32 cellular contexts compared by ENCODE assay signal in the genomic region with DNA sequence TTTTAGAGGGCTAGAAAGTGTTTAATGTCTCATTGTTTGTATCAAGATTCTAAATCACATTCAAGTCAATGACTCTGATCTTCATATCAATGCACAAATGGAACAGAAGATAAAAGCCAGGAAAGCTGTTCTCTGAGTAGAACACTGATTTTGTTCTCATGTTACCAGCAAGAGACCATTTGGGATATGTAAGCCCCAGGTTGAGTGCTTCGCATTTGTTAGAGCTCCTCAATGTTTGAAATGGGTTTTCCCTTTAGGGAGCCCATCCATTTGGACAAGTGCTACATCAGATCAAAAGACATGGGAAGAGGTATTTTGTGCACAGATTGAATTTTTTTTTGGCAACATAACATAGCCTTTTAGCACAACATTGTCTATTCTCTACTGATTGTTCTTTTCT.
"Had no signal": no experiment of that assay in that cellular context is flagged by ENCODE, and none has a peak within 500 bp of the region (broad histone marks: within the 10 kb centered on the region; RNA-seq: fewer than 3 reads in every experiment).

No MANE protein-coding gene starts in this region.

- H3K27ac ChIP-seq: brain microvascular endothelial cell, esophagus muscularis mucosa, foreskin keratinocyte, heart right ventricle, pancreas, prostate gland, skin epidermis, thoracic aorta, vagina had no signal

- H3K4me3 ChIP-seq: esophagus muscularis mucosa, heart right ventricle, mucosa of descending colon, pancreas, prostate gland, skin epidermis, thoracic aorta, vagina had no signal

- H3K9me3 ChIP-seq: mucosa of descending colon, pancreas, prostate gland, thoracic aorta, vagina had no signal

- H3K4me1 Mint-ChIP-seq: activated B cell treated with CpG ODN at 0.5 μM for 24 hours; activated T-helper 17 cell treated with anti-CD3 and anti-CD28 coated beads, Interleukin-2, amount 50 U/mL, for 72 hours; nephron progenitor cell; T-helper 17 cell had no signal

- H3K27ac Mint-ChIP-seq: activated B cell treated with CpG ODN at 0.5 μM for 24 hours; activated CD8-positive, alpha-beta T cell treated with anti-CD3 and anti-CD28 coated beads for 36 hours; activated T-helper 17 cell treated with anti-CD3 and anti-CD28 coated beads, Interleukin-2, amount 50 U/mL, for 72 hours; dendritic cell treated with granulocyte-macrophage colony-stimulating factor and Interleukin-4, amounts not matched to agents 40 ng/mL and 50 ng/mL, for 4 days; nephron progenitor cell; T-helper 17 cell had no signal

- H3K4me3 Mint-ChIP-seq: activated B cell treated with CpG ODN at 0.5 μM for 24 hours; activated CD8-positive, alpha-beta T cell treated with anti-CD3 and anti-CD28 coated beads for 36 hours; activated T-cell treated with anti-CD3 and anti-CD28 coated beads, Interleukin-2, amount 50 U/mL, for 4 hours; activated T-helper 17 cell treated with anti-CD3 and anti-CD28 coated beads, Interleukin-2, amount 50 U/mL, for 72 hours; dendritic cell treated with granulocyte-macrophage colony-stimulating factor and Interleukin-4, amounts not matched to agents 40 ng/mL and 50 ng/mL, for 4 days; nephron progenitor cell; T-helper 17 cell had no signal

- H3K27me3 ChIP-seq: brain microvascular endothelial cell, foreskin keratinocyte, heart right ventricle, pancreas, vagina had no signal

- H3K4me1 ChIP-seq: pancreas, prostate gland, vagina had no signal

- H3K27me3 Mint-ChIP-seq: activated B cell treated with CpG ODN at 0.5 μM for 24 hours; activated CD8-positive, alpha-beta T cell treated with anti-CD3 and anti-CD28 coated beads for 36 hours; activated T-helper 17 cell treated with anti-CD3 and anti-CD28 coated beads, Interleukin-2, amount 50 U/mL, for 72 hours; dendritic cell treated with granulocyte-macrophage colony-stimulating factor and Interleukin-4, amounts not matched to agents 40 ng/mL and 50 ng/mL, for 4 days; T-helper 17 cell had no signal

- DNase-seq: activated B cell treated with CpG ODN at 0.5 μM for 24 hours; activated CD4-positive, alpha-beta T cell treated with anti-CD3 and anti-CD28 coated beads, Interleukin-2, amount 50 U/mL, for 1 hour; activated CD8-positive, alpha-beta T cell treated with anti-CD3 and anti-CD28 coated beads for 36 hours; activated gamma-delta T cell treated with Interleukin-2 at 50 U/mL for 16 hours; activated naive CD4-positive, alpha-beta T cell treated with anti-CD3 and anti-CD28 coated beads, Interleukin-2, amount 50 U/mL, for 16 hours; activated T-cell treated with anti-CD3 and anti-CD28 coated beads, Interleukin-2, amount 50 U/mL, for 4 hours; amniotic stem cell; brain microvascular endothelial cell; central memory CD4-positive, alpha-beta T cell; effector CD4-positive, alpha-beta T cell; foreskin keratinocyte; heart right ventricle; islet precursor cell; left ventricle myocardium superior; mucosa of descending colon; nephron progenitor cell; nucleus accumbens; pancreas; retina; stimulated activated CD4-positive, alpha-beta T cell treated with anti-CD3 and anti-CD28 coated beads, Interleukin-12 subunit alpha, Interleukin-12 subunit beta, amount 100 ng/mL, for 4 hours; stimulated activated CD4-positive, alpha-beta T cell treated with anti-CD3 and anti-CD28 coated beads, Interleukin-4, amount 100 ng/mL, for 1 hour; stimulated activated naive CD8-positive, alpha-beta T cell treated with anti-CD3 and anti-CD28 coated beads, Interleukin-15, Interleukin-2, amounts not matched to agents 100 U/mL and 50 U/mL, for 24 hours; T-helper 17 cell; T1000; trophoblast cell had no signal

- H3K36me3 ChIP-seq: brain microvascular endothelial cell, esophagus muscularis mucosa, heart right ventricle, pancreas, prostate gland, thoracic aorta, vagina had no signal
